Comparison of ENCODE assay signal across 8 cellular contexts in genomic region chr22:43230983-43231723, GRCh38. TPM values are rescaled to one million over a fixed set of nuclear protein-coding genes. Genes with fewer than 3 reads are reported as not detected.
DNase-seq lines count a peak whose midpoint lies in the region; ATAC-seq and TF ChIP-seq lines count a peak whose summit lies in the region.

No MANE protein-coding gene starts in this region.

- intact Hi-C loops in natural killer cell (cut with micrococcal nuclease): loop anchor here (1.0 kb wide), 3 partner anchors 43 to 154 kb away; no protein-coding TSS in a partner anchor

- H3K36me3 Mint-ChIP-seq in natural killer cell: no peaks in the 10 kb centered on the region

- DNase-seq in HCEC 1CT (peak; percentile 13), NCI-H748 (lab: John Stamatoyannopoulos, UW; ENCODE audit: unreplicated experiment) (peak; percentile 81), epidermal melanocyte (ENCODE audit: insufficient read length, low spot score) (peak; percentile 49), natural killer cell (peak; percentile 70), superior temporal gyrus (ENCODE audit: extremely low spot score) (peak; percentile 43)
- peak; percentile 33 to 46 for DNase-seq in activated CD8-positive, alpha-beta memory T cell treated with anti-CD3 and anti-CD28 coated beads for 1 hour (ENCODE audit: extremely low read depth in 1 of 2, low read depth in 1 of 2)

- H3K4me1 Mint-ChIP-seq in natural killer cell: peaks cover 0 to 8% of the 10 kb centered on the region in 2 donors

- peaks cover 14 to 15% of the 10 kb centered on the region in 2 donors for H3K27me3 Mint-ChIP-seq in natural killer cell (ENCODE audit: low read depth in 2 of 2)

- ATAC-seq in natural killer cell: peak; percentile 65 to 96 (median 90)
- ATAC-seq in HG03354 (IDR thresholded peaks at IDR 0.05; ENCODE audit: poor library complexity, severe bottlenecking, unreplicated experiment): no peak

- H3K9me3 Mint-ChIP-seq in natural killer cell: no peaks in the 10 kb centered on the region

- TF ChIP-seq CTCF in C4-2B (conservative IDR thresholded peaks at IDR 0.05) (peak; percentile 97), natural killer cell (IDR thresholded peaks at IDR 0.05) (peak; percentile 99)

- H3K27ac Mint-ChIP-seq in natural killer cell: peak overlapping the region in 1 of 2 donors; percentile 44

- H3K4me3 Mint-ChIP-seq in natural killer cell: no peak overlapping the region

- no peak overlapping the region for H3K27ac ChIP-seq in C4-2B

RNA-seq across cellular contexts. Expression of gene TTLL12, which starts 44.2 kb away (rescaled TPM):
- 10 to 100 TPM in 2 of 3 donors, 1 to 10 TPM in 1; 9.3 to 15.5 (median 13.7) TPM for total RNA-seq in natural killer cell

Comparison
In these comparisons a context has a peak if more than half of its experiments do, and no peak if none do; other contexts are left out.
1. DNase-seq: peak in every context shown above with its lines; median percentile 81 in NCI-H748; 70 in natural killer cell; 49 in epidermal melanocyte; 43 in superior temporal gyrus; 40 in activated CD8-positive, alpha-beta memory T cell treated with anti-CD3 and anti-CD28 coated beads for 1 hour; 13 in HCEC 1CT.